In the genomic region with DNA sequence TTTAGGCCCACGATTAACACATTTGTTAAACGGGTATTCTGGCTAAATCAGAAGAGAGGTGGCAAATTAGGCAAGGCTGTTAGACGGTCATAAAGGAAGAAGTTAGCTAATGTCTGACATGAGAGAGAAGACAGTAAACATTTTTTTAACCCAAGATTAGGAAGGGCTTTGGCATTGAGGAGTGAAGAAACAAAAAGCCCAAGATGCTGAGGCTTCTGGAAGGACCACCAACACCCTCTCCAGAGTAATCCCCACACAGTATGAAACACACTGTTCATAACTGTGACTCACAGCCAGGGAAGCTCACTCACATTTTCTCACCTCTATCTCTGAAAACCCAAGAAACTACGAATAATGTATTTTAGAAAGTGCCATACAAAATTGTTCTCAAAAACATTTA, we compare ENCODE assay signal across 2 cellular contexts.
TF ChIP-seq lines count a peak whose summit lies in the region.

No MANE protein-coding gene starts in this region.

TF ChIP-seq in GM23338, 12 proteins besides CTCF, POLR2A, EP300 and RAD21 (continued from another document and continues in another):
- TF ChIP-seq STAT1 (IDR thresholded peaks at IDR 0.05; ENCODE audit: unreplicated experiment): no peak
- TF ChIP-seq, protein P1, sequence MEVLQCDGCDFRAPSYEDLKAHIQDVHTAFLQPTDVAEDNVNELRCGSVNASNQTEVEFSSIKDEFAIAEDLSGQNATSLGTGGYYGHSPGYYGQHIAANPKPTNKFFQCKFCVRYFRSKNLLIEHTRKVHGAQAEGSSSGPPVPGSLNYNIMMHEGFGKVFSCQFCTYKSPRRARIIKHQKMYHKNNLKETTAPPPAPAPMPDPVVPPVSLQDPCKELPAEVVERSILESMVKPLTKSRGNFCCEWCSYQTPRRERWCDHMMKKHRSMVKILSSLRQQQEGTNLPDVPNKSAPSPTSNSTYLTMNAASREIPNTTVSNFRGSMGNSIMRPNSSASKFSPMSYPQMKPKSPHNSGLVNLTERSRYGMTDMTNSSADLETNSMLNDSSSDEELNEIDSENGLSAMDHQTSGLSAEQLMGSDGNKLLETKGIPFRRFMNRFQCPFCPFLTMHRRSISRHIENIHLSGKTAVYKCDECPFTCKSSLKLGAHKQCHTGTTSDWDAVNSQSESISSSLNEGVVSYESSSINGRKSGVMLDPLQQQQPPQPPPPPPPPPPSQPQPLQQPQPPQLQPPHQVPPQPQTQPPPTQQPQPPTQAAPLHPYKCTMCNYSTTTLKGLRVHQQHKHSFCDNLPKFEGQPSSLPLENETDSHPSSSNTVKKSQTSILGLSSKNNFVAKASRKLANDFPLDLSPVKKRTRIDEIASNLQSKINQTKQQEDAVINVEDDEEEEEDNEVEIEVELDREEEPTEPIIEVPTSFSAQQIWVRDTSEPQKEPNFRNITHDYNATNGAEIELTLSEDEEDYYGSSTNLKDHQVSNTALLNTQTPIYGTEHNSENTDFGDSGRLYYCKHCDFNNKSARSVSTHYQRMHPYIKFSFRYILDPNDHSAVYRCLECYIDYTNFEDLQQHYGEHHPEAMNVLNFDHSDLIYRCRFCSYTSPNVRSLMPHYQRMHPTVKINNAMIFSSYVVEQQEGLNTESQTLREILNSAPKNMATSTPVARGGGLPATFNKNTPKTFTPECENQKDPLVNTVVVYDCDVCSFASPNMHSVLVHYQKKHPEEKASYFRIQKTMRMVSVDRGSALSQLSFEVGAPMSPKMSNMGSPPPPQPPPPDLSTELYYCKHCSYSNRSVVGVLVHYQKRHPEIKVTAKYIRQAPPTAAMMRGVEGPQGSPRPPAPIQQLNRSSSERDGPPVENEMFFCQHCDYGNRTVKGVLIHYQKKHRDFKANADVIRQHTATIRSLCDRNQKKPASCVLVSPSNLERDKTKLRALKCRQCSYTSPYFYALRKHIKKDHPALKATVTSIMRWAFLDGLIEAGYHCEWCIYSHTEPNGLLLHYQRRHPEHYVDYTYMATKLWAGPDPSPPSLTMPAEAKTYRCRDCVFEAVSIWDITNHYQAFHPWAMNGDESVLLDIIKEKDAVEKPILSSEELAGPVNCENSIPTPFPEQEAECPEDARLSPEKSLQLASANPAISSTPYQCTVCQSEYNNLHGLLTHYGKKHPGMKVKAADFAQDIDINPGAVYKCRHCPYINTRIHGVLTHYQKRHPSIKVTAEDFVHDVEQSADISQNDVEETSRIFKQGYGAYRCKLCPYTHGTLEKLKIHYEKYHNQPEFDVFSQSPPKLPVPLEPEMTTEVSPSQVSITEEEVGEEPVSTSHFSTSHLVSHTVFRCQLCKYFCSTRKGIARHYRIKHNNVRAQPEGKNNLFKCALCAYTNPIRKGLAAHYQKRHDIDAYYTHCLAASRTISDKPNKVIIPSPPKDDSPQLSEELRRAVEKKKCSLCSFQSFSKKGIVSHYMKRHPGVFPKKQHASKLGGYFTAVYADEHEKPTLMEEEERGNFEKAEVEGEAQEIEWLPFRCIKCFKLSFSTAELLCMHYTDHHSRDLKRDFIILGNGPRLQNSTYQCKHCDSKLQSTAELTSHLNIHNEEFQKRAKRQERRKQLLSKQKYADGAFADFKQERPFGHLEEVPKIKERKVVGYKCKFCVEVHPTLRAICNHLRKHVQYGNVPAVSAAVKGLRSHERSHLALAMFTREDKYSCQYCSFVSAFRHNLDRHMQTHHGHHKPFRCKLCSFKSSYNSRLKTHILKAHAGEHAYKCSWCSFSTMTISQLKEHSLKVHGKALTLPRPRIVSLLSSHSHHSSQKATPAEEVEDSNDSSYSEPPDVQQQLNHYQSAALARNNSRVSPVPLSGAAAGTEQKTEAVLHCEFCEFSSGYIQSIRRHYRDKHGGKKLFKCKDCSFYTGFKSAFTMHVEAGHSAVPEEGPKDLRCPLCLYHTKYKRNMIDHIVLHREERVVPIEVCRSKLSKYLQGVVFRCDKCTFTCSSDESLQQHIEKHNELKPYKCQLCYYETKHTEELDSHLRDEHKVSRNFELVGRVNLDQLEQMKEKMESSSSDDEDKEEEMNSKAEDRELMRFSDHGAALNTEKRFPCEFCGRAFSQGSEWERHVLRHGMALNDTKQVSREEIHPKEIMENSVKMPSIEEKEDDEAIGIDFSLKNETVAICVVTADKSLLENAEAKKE (CRISPR knock-in tag; IDR thresholded peaks at IDR 0.05): no peak
- no peak for TF ChIP-seq ZNF114 (CRISPR knock-in tag; IDR thresholded peaks at IDR 0.05)
- TF ChIP-seq EZH2 (IDR thresholded peaks at IDR 0.05; ENCODE audit: low read depth, unreplicated experiment): no peak
- no peak for TF ChIP-seq JUNB (IDR thresholded peaks at IDR 0.05; ENCODE audit: unreplicated experiment)
- TF ChIP-seq ZNF331 (CRISPR knock-in tag; IDR thresholded peaks at IDR 0.05; ENCODE audit: low read depth): no peak
- no peak for TF ChIP-seq NANOG (IDR thresholded peaks at IDR 0.05; ENCODE audit: borderline replicate concordance)
- no peak for TF ChIP-seq EZH2phosphoT487 (IDR thresholded peaks at IDR 0.05; ENCODE audit: unreplicated experiment)
- no peak for TF ChIP-seq CREB1 (CRISPR knock-in tag; IDR thresholded peaks at IDR 0.05; ENCODE audit: low read depth)
- TF ChIP-seq, protein P2, sequence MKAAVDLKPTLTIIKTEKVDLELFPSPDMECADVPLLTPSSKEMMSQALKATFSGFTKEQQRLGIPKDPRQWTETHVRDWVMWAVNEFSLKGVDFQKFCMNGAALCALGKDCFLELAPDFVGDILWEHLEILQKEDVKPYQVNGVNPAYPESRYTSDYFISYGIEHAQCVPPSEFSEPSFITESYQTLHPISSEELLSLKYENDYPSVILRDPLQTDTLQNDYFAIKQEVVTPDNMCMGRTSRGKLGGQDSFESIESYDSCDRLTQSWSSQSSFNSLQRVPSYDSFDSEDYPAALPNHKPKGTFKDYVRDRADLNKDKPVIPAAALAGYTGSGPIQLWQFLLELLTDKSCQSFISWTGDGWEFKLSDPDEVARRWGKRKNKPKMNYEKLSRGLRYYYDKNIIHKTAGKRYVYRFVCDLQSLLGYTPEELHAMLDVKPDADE (IDR thresholded peaks at IDR 0.05): no peak

TF ChIP-seq in SK-N-SH, 30 proteins besides CTCF, POLR2A, EP300 and RAD21 (continued from another document):
- no peak for TF ChIP-seq POLR2AphosphoS5 (IDR thresholded peaks at IDR 0.05; ENCODE audit: low read depth, low read length)
- TF ChIP-seq, protein P3, sequence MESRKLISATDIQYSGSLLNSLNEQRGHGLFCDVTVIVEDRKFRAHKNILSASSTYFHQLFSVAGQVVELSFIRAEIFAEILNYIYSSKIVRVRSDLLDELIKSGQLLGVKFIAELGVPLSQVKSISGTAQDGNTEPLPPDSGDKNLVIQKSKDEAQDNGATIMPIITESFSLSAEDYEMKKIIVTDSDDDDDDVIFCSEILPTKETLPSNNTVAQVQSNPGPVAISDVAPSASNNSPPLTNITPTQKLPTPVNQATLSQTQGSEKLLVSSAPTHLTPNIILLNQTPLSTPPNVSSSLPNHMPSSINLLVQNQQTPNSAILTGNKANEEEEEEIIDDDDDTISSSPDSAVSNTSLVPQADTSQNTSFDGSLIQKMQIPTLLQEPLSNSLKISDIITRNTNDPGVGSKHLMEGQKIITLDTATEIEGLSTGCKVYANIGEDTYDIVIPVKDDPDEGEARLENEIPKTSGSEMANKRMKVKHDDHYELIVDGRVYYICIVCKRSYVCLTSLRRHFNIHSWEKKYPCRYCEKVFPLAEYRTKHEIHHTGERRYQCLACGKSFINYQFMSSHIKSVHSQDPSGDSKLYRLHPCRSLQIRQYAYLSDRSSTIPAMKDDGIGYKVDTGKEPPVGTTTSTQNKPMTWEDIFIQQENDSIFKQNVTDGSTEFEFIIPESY (IDR thresholded peaks at IDR 0.05; ENCODE audit: borderline replicate concordance, low read depth): no peak
- no peak for TF ChIP-seq RXRA (IDR thresholded peaks at IDR 0.05; ENCODE audit: borderline replicate concordance, low read depth)
- TF ChIP-seq FOSL2 (IDR thresholded peaks at IDR 0.05; ENCODE audit: borderline replicate concordance, low read depth): no peak
- TF ChIP-seq, protein P4, sequence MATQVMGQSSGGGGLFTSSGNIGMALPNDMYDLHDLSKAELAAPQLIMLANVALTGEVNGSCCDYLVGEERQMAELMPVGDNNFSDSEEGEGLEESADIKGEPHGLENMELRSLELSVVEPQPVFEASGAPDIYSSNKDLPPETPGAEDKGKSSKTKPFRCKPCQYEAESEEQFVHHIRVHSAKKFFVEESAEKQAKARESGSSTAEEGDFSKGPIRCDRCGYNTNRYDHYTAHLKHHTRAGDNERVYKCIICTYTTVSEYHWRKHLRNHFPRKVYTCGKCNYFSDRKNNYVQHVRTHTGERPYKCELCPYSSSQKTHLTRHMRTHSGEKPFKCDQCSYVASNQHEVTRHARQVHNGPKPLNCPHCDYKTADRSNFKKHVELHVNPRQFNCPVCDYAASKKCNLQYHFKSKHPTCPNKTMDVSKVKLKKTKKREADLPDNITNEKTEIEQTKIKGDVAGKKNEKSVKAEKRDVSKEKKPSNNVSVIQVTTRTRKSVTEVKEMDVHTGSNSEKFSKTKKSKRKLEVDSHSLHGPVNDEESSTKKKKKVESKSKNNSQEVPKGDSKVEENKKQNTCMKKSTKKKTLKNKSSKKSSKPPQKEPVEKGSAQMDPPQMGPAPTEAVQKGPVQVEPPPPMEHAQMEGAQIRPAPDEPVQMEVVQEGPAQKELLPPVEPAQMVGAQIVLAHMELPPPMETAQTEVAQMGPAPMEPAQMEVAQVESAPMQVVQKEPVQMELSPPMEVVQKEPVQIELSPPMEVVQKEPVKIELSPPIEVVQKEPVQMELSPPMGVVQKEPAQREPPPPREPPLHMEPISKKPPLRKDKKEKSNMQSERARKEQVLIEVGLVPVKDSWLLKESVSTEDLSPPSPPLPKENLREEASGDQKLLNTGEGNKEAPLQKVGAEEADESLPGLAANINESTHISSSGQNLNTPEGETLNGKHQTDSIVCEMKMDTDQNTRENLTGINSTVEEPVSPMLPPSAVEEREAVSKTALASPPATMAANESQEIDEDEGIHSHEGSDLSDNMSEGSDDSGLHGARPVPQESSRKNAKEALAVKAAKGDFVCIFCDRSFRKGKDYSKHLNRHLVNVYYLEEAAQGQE (IDR thresholded peaks at IDR 0.05; ENCODE audit: low read depth, low read length): no peak
- no peak for TF ChIP-seq NFIC (IDR thresholded peaks at IDR 0.05; ENCODE audit: borderline replicate concordance)
- TF ChIP-seq RCOR1 (IDR thresholded peaks at IDR 0.05; ENCODE audit: low read length): no peak
TF ChIP-seq in SK-N-SH: peak in this region for 0.
